8 cellular contexts compared by ENCODE assay signal in genomic region chr3:194136519-194137313, GRCh38. TPM values are rescaled to one million over a fixed set of nuclear protein-coding genes. Genes with fewer than 3 reads are reported as not detected.
A peak's percentile ranks its signal among the peaks of the same experiment; 100 is the strongest.
DNase-seq lines count a peak whose midpoint lies in the region; ATAC-seq, FAIRE-seq and TF ChIP-seq lines count a peak whose summit lies in the region.

No MANE protein-coding gene starts in this region.

- H3K4me3 Mint-ChIP-seq in H9 (peak overlapping the region; percentile 84 to 94), T-cell (peak overlapping the region; percentile 74 to 91 (median 80))

- no peak overlapping the region for H2AK5ac ChIP-seq in H9 (ENCODE audit: insufficient read length, low read length)

- no peak overlapping the region for H2BK20ac ChIP-seq in H9 (ENCODE audit: low read depth, low read length, poor library complexity, severe bottlenecking)

- H3K4me1 Mint-ChIP-seq in H9 (peaks cover 56 to 62% of the 10 kb centered on the region in 2 experiments), T-cell (peaks cover 39 to 53% (median 44%) of the 10 kb centered on the region in 3 donors)

- H3K23me2 ChIP-seq in H9 (ENCODE audit: insufficient read length, low read depth, low read length, poor library complexity, severe bottlenecking), result peaks cover 30% of the 10 kb centered on the region

- H3K9me3 ChIP-seq in H9 (ENCODE audit: control insufficient read depth, low read depth, low read length) (no peaks in the 10 kb centered on the region), HepG2 (ENCODE audit: low read length) (no peaks in the 10 kb centered on the region)

- CTCF ChIA-PET in T-cell (lab: Charles Lee) (interaction anchor here in 1 of 2 donors (1.5 kb wide), 1 partner anchor 179 kb away, joined by 4 read pairs; no protein-coding TSS in a partner anchor), HepG2 (lab: Yijun Ruan, JAX; ENCODE audit: low intra/inter-chr PET ratio, low total read pairs) (interaction anchor here (2.4 kb wide), 1 partner anchor 356 kb away, joined by 8 read pairs; no protein-coding TSS in a partner anchor)

- H3K9me3 Mint-ChIP-seq in H9 (no peaks in the 10 kb centered on the region; a peak in 2 of 5 replicates), T-cell (no peaks in the 10 kb centered on the region)

- no peak overlapping the region for H2BK15ac ChIP-seq in H9 (ENCODE audit: low read depth, low read length)

- no peak overlapping the region for H3K23ac ChIP-seq in H9 (ENCODE audit: insufficient read length, low read depth, low read length)

- H3K9ac ChIP-seq in H9 (ENCODE audit: extremely low read depth, insufficient read length, low read length), result peak overlapping the region; percentile 72
- H3K9ac ChIP-seq in HepG2 (ENCODE audit: insufficient read depth, low read depth, low read length), result peak overlapping the region; percentile 80

- H4K91ac ChIP-seq in H9 (ENCODE audit: insufficient read length, low read depth, low read length), result no peak overlapping the region

- no peak overlapping the region for H3K56ac ChIP-seq in H9 (ENCODE audit: insufficient read length, low read depth, low read length)

- H3K18ac ChIP-seq in H9 (ENCODE audit: insufficient read length, low read depth, low read length), result no peak overlapping the region

- H3K79me2 ChIP-seq in H9 (ENCODE audit: insufficient read depth, low read length), result no peaks in the 10 kb centered on the region
- peaks cover 19% of the 10 kb centered on the region for H3K79me2 ChIP-seq in HepG2 (ENCODE audit: insufficient read depth, low read length)

- no CpG with 5 or more reads among the region's 43 CpGs for WGBS in H9 (ENCODE audit: extremely low coverage, insufficient read length, low lambda C conversion rate)
- WGBS in HepG2 (ENCODE audit: low lambda C conversion rate), result 2% methylated on average over 18 of the region's 43 CpGs

- H3K4me3 ChIP-seq in AG09309 (ENCODE audit: control insufficient read depth, low read depth, low read length) (peak overlapping the region; percentile 81), choroid plexus epithelial cell (ENCODE audit: low read depth, low read length) (peak overlapping the region; percentile 67), HepG2 (replicated peaks in 1 of 3; ENCODE audit: insufficient read depth in 1 of 3, low read depth in 2 of 3, low read length in 3 of 3) (peak overlapping the region; percentile 81 to 95 (median 86))

- H2BK5ac ChIP-seq in H9 (ENCODE audit: insufficient read length, low read length), result no peak overlapping the region

- no peak for TF ChIP-seq EP300 in HepG2 (IDR thresholded peaks at IDR 0.05; ENCODE audit: low read depth in 2 of 2, low read length in 2 of 2)
- no peak for TF ChIP-seq EP300 in HepG2 (CRISPR knock-in tag; IDR thresholded peaks at IDR 0.05; ENCODE audit: borderline replicate concordance)

- H3K36me3 Mint-ChIP-seq in H9 (ENCODE audit: insufficient read depth in 1 of 3, low read depth in 3 of 3), result peaks cover 9 to 18% (median 16%) of the 10 kb centered on the region in 3 experiments
- H3K36me3 Mint-ChIP-seq in T-cell, result no peaks in the 10 kb centered on the region

- ATAC-seq in T-cell (replicated peaks in 1 of 4), result no peak
- no peak for ATAC-seq in HepG2
- no peak for ATAC-seq in GM19455 (IDR thresholded peaks at IDR 0.05; ENCODE audit: unreplicated experiment)
- ATAC-seq in GM21367 (IDR thresholded peaks at IDR 0.05; ENCODE audit: unreplicated experiment), result no peak

- no peak overlapping the region for H4K8ac ChIP-seq in H9 (replicated peaks; ENCODE audit: insufficient read length, low read depth, low read length)

- H3K4me1 ChIP-seq in H9 (ENCODE audit: insufficient read depth, low read length), result peaks cover 23% of the 10 kb centered on the region
- peaks cover 58% of the 10 kb centered on the region for H3K4me1 ChIP-seq in HepG2 (ENCODE audit: insufficient read depth, low read length)

- H4K20me1 ChIP-seq in H9 (ENCODE audit: control insufficient read depth, insufficient read depth, insufficient read length) (no peaks in the 10 kb centered on the region), HepG2 (ENCODE audit: insufficient read depth, low read length) (peaks cover 19% of the 10 kb centered on the region; the same call in 1 of the 2 replicates)

- H2BK12ac ChIP-seq in H9 (ENCODE audit: insufficient read length, low read depth, low read length), result no peak overlapping the region

- peaks cover 51% of the 10 kb centered on the region for H3K27me3 Mint-ChIP-seq in H9 (ENCODE audit: low read depth)
- peaks cover 23 to 59% of the 10 kb centered on the region in 2 donors for H3K27me3 Mint-ChIP-seq in T-cell

- H3K27ac Mint-ChIP-seq in H9 (peak overlapping the region in 2 of 3 experiments; percentile 69 to 87; a peak in 5 of 7 replicates), T-cell (peak overlapping the region in 1 of 2 donors; percentile 39)

- peak overlapping the region; percentile 92 for H3K4me2 ChIP-seq in H9 (ENCODE audit: insufficient read depth, insufficient read length, low read length)
- peak overlapping the region; percentile 98 for H3K4me2 ChIP-seq in HepG2 (ENCODE audit: low read depth, low read length)

- no peak overlapping the region for H2AFZ ChIP-seq in H9 (ENCODE audit: low read length)
- no peak overlapping the region for H2AFZ ChIP-seq in HepG2 (ENCODE audit: low read length)

- no peak overlapping the region for H2BK120ac ChIP-seq in H9 (ENCODE audit: low read depth, low read length, poor library complexity, severe bottlenecking)

- no peak; the same call in 1 of the 2 replicates for TF ChIP-seq RAD21 in HepG2 (CRISPR knock-in tag; IDR thresholded peaks at IDR 0.05)

- no peak overlapping the region for H3K27ac ChIP-seq in H9 (ENCODE audit: insufficient read length, low read depth, low read length)
- H3K27ac ChIP-seq in HepG2 (ENCODE audit: extremely low read length, insufficient read depth, low read length), result peak overlapping the region; percentile 76

- no peak overlapping the region; the same call in 1 of the 2 replicates for H3K14ac ChIP-seq in H9 (ENCODE audit: insufficient read depth, low read length)

- H4K5ac ChIP-seq in H9 (ENCODE audit: insufficient read length, low read depth, low read length), result no peak overlapping the region

- H3K36me3 ChIP-seq in HepG2 (replicated peaks in 1 of 2; ENCODE audit: control insufficient read depth in 1 of 2, insufficient read depth in 2 of 2, low read length in 2 of 2), result peaks cover 0 to 2% of the 10 kb centered on the region in 2 experiments; a peak in 1 of 5 replicates

- FAIRE-seq in HepG2 (lab: Jason Lieb, UNC), result no peak

- TSS peak; percentile 89 for BruUV-seq in HepG2 (replicated peaks; lab: Mats Ljungman, UMichigan)

- no peaks in the 10 kb centered on the region; the same call in 1 of the 2 replicates for H3K27me3 ChIP-seq in H9 (ENCODE audit: insufficient read depth, low read length)
- no peaks in the 10 kb centered on the region; a peak in 1 of 5 replicates for H3K27me3 ChIP-seq in HepG2 (ENCODE audit: control insufficient read depth in 1 of 2, insufficient read depth in 2 of 2, low read length in 2 of 2)

- TF ChIP-seq POLR2A in HepG2 (IDR thresholded peaks at IDR 0.05; ENCODE audit: insufficient read depth in 1 of 2, low read depth in 2 of 2, low read length in 2 of 2), result no peak

- no peak overlapping the region for H3T11ph ChIP-seq in H9 (ENCODE audit: low read length)

- TF ChIP-seq CTCF in AG09309 (IDR thresholded peaks at IDR 0.05; ENCODE audit: control insufficient read depth, insufficient read depth, low read depth, low read length, missing control alignments), result no peak
- no peak for TF ChIP-seq CTCF in H9 (conservative IDR thresholded peaks at IDR 0.05)
- no peak for TF ChIP-seq CTCF in choroid plexus epithelial cell (conservative IDR thresholded peaks at IDR 0.05; ENCODE audit: low read depth, low read length)
- TF ChIP-seq CTCF in HepG2 (CRISPR knock-in tag; IDR thresholded peaks at IDR 0.05), result 0 out of 2 replicates have a peak, but pooled peaks have one; percentile 3

- H3K4ac ChIP-seq in H9 (ENCODE audit: low read depth, low read length), result no peak overlapping the region

- in situ Hi-C loops in HepG2 (cut with HindIII; ENCODE audit: extremely low pct_ligation_motif_present, low pct_unique_long_range_greater_than_20kb), result loop anchor here (5.0 to 10.0 kb wide), 3 partner anchors 62 to 354 kb away; no protein-coding TSS in a partner anchor

- POLR2A ChIA-PET in T-cell (lab: Charles Lee), result interaction anchor here in 1 of 2 donors (0.6 to 0.7 kb wide), 2 partner anchors 9 to 45 kb away, joined by 3 read pairs; no protein-coding TSS in a partner anchor
- POLR2A ChIA-PET in HepG2 (lab: Yijun Ruan, JAX), result interaction anchor here (0.7 to 11.5 kb wide), 22 partner anchors 12 to 443 kb away, joined by 3 to 128 read pairs (median 7); no protein-coding TSS in a partner anchor

- DNase-seq in AG09309 (ENCODE audit: low read depth) (peak; percentile 67), H9 (peak; percentile 52), T-cell (peak in 13 of 34 experiments; percentile 12 to 37 (median 20)), choroid plexus epithelial cell (ENCODE audit: low read depth) (peak; percentile 87), HepG2 (ENCODE audit: low spot score) (peak; percentile 14)
- DNase-seq in stimulated activated naive CD4-positive, alpha-beta T cell (lab: John Stamatoyannopoulos, UW), result peak in 5 of 6 experiments; percentile 9 to 45 (median 14)

- intact Hi-C loops in HepG2 (cut with micrococcal nuclease; ENCODE audit: unreplicated experiment), result loop anchor here (1.0 to 10.0 kb wide), 4 partner anchors 179 to 542 kb away; partner anchors contain the start of gene OPA1

- H3K79me1 ChIP-seq in H9 (ENCODE audit: insufficient read depth, low read depth, low read length, poor library complexity, severe bottlenecking), result no peaks in the 10 kb centered on the region

RNA-seq across cellular contexts. Expression of gene HES1, which starts 0.8 kb away (rescaled TPM):
- total RNA-seq in H9 (2021) (23.2 and 23.3 TPM in 2 replicates), T-cell (1 to 10 TPM in 1 of 5 donors, under 1 TPM in 4; 0.35 to 1.1 (median 0.46) TPM), HepG2 (2016; rRNA removed; fragmentation: Illumina TruSeq; extraction: Trizol) (15.0 and 19.8 TPM in 2 replicates)
- 16.2 and 16.8 TPM in 2 replicates for total RNA-seq in HepG2 (2016; cell fraction: cytosol; rRNA removed; fragmentation: Illumina TruSeq; extraction: Trizol; ENCODE audit: low read depth)
- total RNA-seq in HepG2 (2016; cell fraction: insoluble cytoplasmic fraction; rRNA removed; fragmentation: Illumina TruSeq; extraction: Trizol), result 14.9 and 18.9 TPM in 2 replicates
- 17.2 and 18.1 TPM in 2 replicates for total RNA-seq in HepG2 (2016; cell fraction: membrane; rRNA removed; fragmentation: Illumina TruSeq; extraction: Trizol)
- 20.8 and 25.5 TPM in 2 replicates for total RNA-seq in HepG2 (2016; cell fraction: nucleus; rRNA removed; fragmentation: Illumina TruSeq; extraction: Trizol)
- polyA plus RNA-seq in HepG2 (2011; rRNA removed), result 15.4 and 16.6 TPM in 2 replicates
- polyA plus RNA-seq in HepG2 (2011; cell fraction: cytosol; rRNA removed), result 13.8 and 15.8 TPM in 2 replicates
- 27.8 and 33.4 TPM in 2 replicates for polyA plus RNA-seq in HepG2 (2011; cell fraction: nucleus; rRNA removed)
- 20.4 and 25.8 TPM in 2 replicates for polyA plus RNA-seq in HepG2 (2012)
- 3.5 and 4.3 TPM in 2 replicates for polyA plus RNA-seq in HepG2 (2016; cell fraction: cytosol; fragmentation: Illumina TruSeq; extraction: Trizol; ENCODE audit: low read depth)
- polyA plus RNA-seq in HepG2 (2016; cell fraction: insoluble cytoplasmic fraction; fragmentation: Illumina TruSeq; extraction: Trizol; ENCODE audit: low read depth), result 14.5 and 15.2 TPM in 2 replicates
- polyA plus RNA-seq in HepG2 (2016; cell fraction: membrane; fragmentation: Illumina TruSeq; extraction: Trizol; ENCODE audit: low read depth), result 4.3 and 4.5 TPM in 2 replicates
- 31.4 and 34.9 TPM in 2 replicates for polyA plus RNA-seq in HepG2 (2016; cell fraction: nucleus; fragmentation: Illumina TruSeq; extraction: Trizol; ENCODE audit: insufficient read depth, low read depth)
- polyA minus RNA-seq in HepG2 (2011; rRNA and poly(A)+ RNA removed; ENCODE audit: low replicate concordance), result 4.8 and 36.7 TPM in 2 replicates
- polyA minus RNA-seq in HepG2 (2011; cell fraction: cytosol; rRNA and poly(A)+ RNA removed), result 37.8 and 44.8 TPM in 2 replicates
- polyA minus RNA-seq in HepG2 (2011; cell fraction: nucleus; rRNA and poly(A)+ RNA removed), result 45.6 and 54.7 TPM in 2 replicates

Comparison
In these comparisons a context has a peak if more than half of its experiments do, and no peak if none do; other contexts are left out.
1. RNA of gene HES1, which starts 0.8 kb away (total RNA-seq): 23.2 to 23.3 TPM in H9 and 14.9 to 25.5 TPM in HepG2; 0.35 to 1.1 TPM in T-cell; every median in the first group is over 4 times any median in the second.
2. Peak in every context shown above with its lines, with median percentiles within 50 percentile points of each other: H3K4me3 ChIP-seq.